In genomic region chr1:145465405-145466144, GRCh38 we compare ENCODE assay signal across 8 cellular contexts. TPM values are rescaled to one million over a fixed set of nuclear protein-coding genes. Genes with fewer than 3 reads are reported as not detected.
DNase-seq lines count a peak whose midpoint lies in the region; ATAC-seq, FAIRE-seq and TF ChIP-seq lines count a peak whose summit lies in the region.
"Not testable (repeated sequence)": the region's sequence is repeated elsewhere in the genome, so short reads cannot be mapped to it uniquely, and the experiment has no call there.

No MANE protein-coding gene starts in this region.

- not testable (repeated sequence) for H3K27me3 ChIP-seq in RWPE2 (ENCODE audit: insufficient read depth, poor library complexity, severe bottlenecking)
- peaks cover 0 to 12% (median 3%) of the 10 kb centered on the region in 3 experiments for H3K27me3 ChIP-seq in neuronal stem cell (ENCODE audit: control insufficient read depth in 3 of 3, insufficient read depth in 3 of 3, low read depth in 1 of 3, low read length in 3 of 3)

- peak overlapping the region; percentile 33 for H3K4me2 ChIP-seq in neuronal stem cell (ENCODE audit: insufficient read depth, low read length, poor library complexity, severe bottlenecking)

- H3K14ac ChIP-seq in neuronal stem cell (ENCODE audit: low read length) = not testable (repeated sequence)

- not testable (repeated sequence) for H2BK120ac ChIP-seq in neuronal stem cell (ENCODE audit: low read depth, low read length)

- not testable (repeated sequence) for H3K36me3 ChIP-seq in RWPE2 (ENCODE audit: low read depth); neuronal stem cell (replicated peaks in 1 of 2; ENCODE audit: control insufficient read depth in 2 of 2, insufficient read depth in 2 of 2, low read length in 2 of 2)

- not testable (repeated sequence) for H3K9me3 Mint-ChIP-seq in stimulated activated naive CD8-positive, alpha-beta T cell treated with anti-CD3 and anti-CD28 coated beads, Interleukin-15, amount 100 ng/mL, for 72 hours

- not testable (repeated sequence) for H2BK5ac ChIP-seq in neuronal stem cell (ENCODE audit: low read length)

- H3K9ac ChIP-seq in neuronal stem cell (ENCODE audit: low read depth, low read length, poor library complexity) = not testable (repeated sequence)

- not testable (repeated sequence) for H4K8ac ChIP-seq in neuronal stem cell (ENCODE audit: low read depth, low read length)

- peak overlapping the region; percentile 25 for H3K4me3 ChIP-seq in RWPE2 (ENCODE audit: severe bottlenecking)
- H3K4me3 ChIP-seq in fibroblast of pulmonary artery (replicated peaks; ENCODE audit: low read depth, low read length) = peak overlapping the region; percentile 55
- peak overlapping the region in 1 of 2 donors; percentile 32 for H3K4me3 ChIP-seq in neuronal stem cell (ENCODE audit: low read length in 2 of 2)

- H3K4me1 ChIP-seq in RWPE2 (ENCODE audit: insufficient read depth, poor library complexity, severe bottlenecking); neuronal stem cell (ENCODE audit: control insufficient read depth in 2 of 2, insufficient read depth in 1 of 2, low read depth in 1 of 2, low read length in 2 of 2): not testable (repeated sequence)

- H3K4ac ChIP-seq in neuronal stem cell (ENCODE audit: low read length) = not testable (repeated sequence)

- FAIRE-seq in H54 (lab: Jason Lieb, UNC) = not testable (repeated sequence)

- not testable (repeated sequence) for H4K91ac ChIP-seq in neuronal stem cell (ENCODE audit: low read depth, low read length, poor library complexity)

- H2AFZ ChIP-seq in neuronal stem cell (ENCODE audit: low read length) = peak overlapping the region; percentile 59

- TF ChIP-seq POLR2A in H54 (IDR thresholded peaks at IDR 0.05; ENCODE audit: low read depth, low read length) = peak; percentile 87

- H3K18ac ChIP-seq in neuronal stem cell (ENCODE audit: low read length) = not testable (repeated sequence)

- in situ Hi-C loops in G401 (cut with HindIII; ENCODE audit: low sequenced_read_pairs) = not testable (repeated sequence)

- not testable (repeated sequence) for H2BK12ac ChIP-seq in neuronal stem cell (ENCODE audit: low read length)

- peak overlapping the region; percentile 28 for H3K27ac ChIP-seq in RWPE2 (ENCODE audit: poor library complexity, severe bottlenecking)
- not testable (repeated sequence) for H3K27ac ChIP-seq in neuronal stem cell (replicated peaks; ENCODE audit: low read length)

- not testable (repeated sequence) for TF ChIP-seq CTCF in RWPE2 (IDR thresholded peaks at IDR 0.05; ENCODE audit: poor library complexity, severe bottlenecking); fibroblast of pulmonary artery (IDR thresholded peaks at IDR 0.05; ENCODE audit: low read length, missing control alignments)

- not testable (repeated sequence) for H3K79me1 ChIP-seq in neuronal stem cell (ENCODE audit: low read depth, low read length)

- H3K9me3 ChIP-seq in RWPE2 (ENCODE audit: severe bottlenecking); neuronal stem cell (replicated peaks in 1 of 2; ENCODE audit: control insufficient read depth in 2 of 2, insufficient read depth in 1 of 2, low read depth in 1 of 2, low read length in 2 of 2): not testable (repeated sequence)

- peaks cover 13% of the 10 kb centered on the region for H3K27me3 Mint-ChIP-seq in stimulated activated naive CD8-positive, alpha-beta T cell treated with anti-CD3 and anti-CD28 coated beads, Interleukin-15, amount 100 ng/mL, for 72 hours

- H3K23ac ChIP-seq in neuronal stem cell (ENCODE audit: low read depth, low read length, poor library complexity) = peak overlapping the region; percentile 99

- H3K27ac Mint-ChIP-seq in stimulated activated naive CD8-positive, alpha-beta T cell treated with anti-CD3 and anti-CD28 coated beads, Interleukin-15, amount 100 ng/mL, for 72 hours = peak overlapping the region; percentile 99 to 100

- peak; percentile 93 for ATAC-seq in RWPE2 (ENCODE audit: low read depth)
- peak; percentile 93 for ATAC-seq in stimulated activated naive CD8-positive, alpha-beta T cell treated with anti-CD3 and anti-CD28 coated beads, Interleukin-15, amount 100 ng/mL, for 72 hours

- WGBS in neuronal stem cell (ENCODE audit: extremely low coverage in 2 of 2, insufficient read length in 2 of 2, insufficient replicate concordance in 1 of 2), 2 donors = no CpG with 5 or more reads among the region's 35 CpGs

- H2BK15ac ChIP-seq in neuronal stem cell (ENCODE audit: low read length) = not testable (repeated sequence)

- not testable (repeated sequence) for H3K4me1 Mint-ChIP-seq in stimulated activated naive CD8-positive, alpha-beta T cell treated with anti-CD3 and anti-CD28 coated beads, Interleukin-15, amount 100 ng/mL, for 72 hours

- H2AK5ac ChIP-seq in neuronal stem cell (ENCODE audit: low read depth, low read length) = not testable (repeated sequence)

- H3K4me3 Mint-ChIP-seq in stimulated activated naive CD8-positive, alpha-beta T cell treated with anti-CD3 and anti-CD28 coated beads, Interleukin-15, amount 100 ng/mL, for 72 hours = peak overlapping the region; percentile 76 to 87

- peak; percentile 86 for DNase-seq in G401 (ENCODE audit: low spot score)
- DNase-seq in H54 (ENCODE audit: insufficient read length, low spot score) = peak; percentile 23
- DNase-seq in LoVo (ENCODE audit: low spot score) = peak; percentile 81
- DNase-seq in RWPE2 (ENCODE audit: low spot score) = peak; percentile 89
- peak; percentile 58 for DNase-seq in activated T-helper 9 cell treated with anti-CD3 and anti-CD28 coated beads, Interleukin-2, amount 50 U/mL, for 16 hours (ENCODE audit: low read depth)
- DNase-seq in fibroblast of pulmonary artery (ENCODE audit: low read depth) = peak; percentile 90
- peak; percentile 65 for DNase-seq in neuronal stem cell (ENCODE audit: low spot score)
- peak; percentile 88 to 95 for DNase-seq in stimulated activated naive CD8-positive, alpha-beta T cell treated with anti-CD3 and anti-CD28 coated beads, Interleukin-15, amount 100 ng/mL, for 72 hours

RNA-seq across cellular contexts. Expression of gene NBPF20, which starts 40.2 kb away (rescaled TPM):
- total RNA-seq in G401 (2014; rRNA removed; shearing (Covaris generic)) = 0.18 and 1.7 TPM in 2 replicates
- polyA plus RNA-seq in neuronal stem cell (2013, experiment 1 of 2) = 0.43 TPM
- polyA plus RNA-seq in neuronal stem cell (2013, experiment 2 of 2) = 0.50 TPM

Comparison
In these comparisons a context has a peak if more than half of its experiments do, and no peak if none do; other contexts are left out.
1. DNase-seq: peak in every context shown above with its lines; median percentile 92 in stimulated activated naive CD8-positive, alpha-beta T cell treated with anti-CD3 and anti-CD28 coated beads, Interleukin-15, amount 100 ng/mL, for 72 hours; 90 in fibroblast of pulmonary artery; 89 in RWPE2; 86 in G401; 81 in LoVo; 65 in neuronal stem cell; 58 in activated T-helper 9 cell treated with anti-CD3 and anti-CD28 coated beads, Interleukin-2, amount 50 U/mL, for 16 hours; 23 in H54.